1 cellular context compared by ENCODE assay signal in the genomic region with DNA sequence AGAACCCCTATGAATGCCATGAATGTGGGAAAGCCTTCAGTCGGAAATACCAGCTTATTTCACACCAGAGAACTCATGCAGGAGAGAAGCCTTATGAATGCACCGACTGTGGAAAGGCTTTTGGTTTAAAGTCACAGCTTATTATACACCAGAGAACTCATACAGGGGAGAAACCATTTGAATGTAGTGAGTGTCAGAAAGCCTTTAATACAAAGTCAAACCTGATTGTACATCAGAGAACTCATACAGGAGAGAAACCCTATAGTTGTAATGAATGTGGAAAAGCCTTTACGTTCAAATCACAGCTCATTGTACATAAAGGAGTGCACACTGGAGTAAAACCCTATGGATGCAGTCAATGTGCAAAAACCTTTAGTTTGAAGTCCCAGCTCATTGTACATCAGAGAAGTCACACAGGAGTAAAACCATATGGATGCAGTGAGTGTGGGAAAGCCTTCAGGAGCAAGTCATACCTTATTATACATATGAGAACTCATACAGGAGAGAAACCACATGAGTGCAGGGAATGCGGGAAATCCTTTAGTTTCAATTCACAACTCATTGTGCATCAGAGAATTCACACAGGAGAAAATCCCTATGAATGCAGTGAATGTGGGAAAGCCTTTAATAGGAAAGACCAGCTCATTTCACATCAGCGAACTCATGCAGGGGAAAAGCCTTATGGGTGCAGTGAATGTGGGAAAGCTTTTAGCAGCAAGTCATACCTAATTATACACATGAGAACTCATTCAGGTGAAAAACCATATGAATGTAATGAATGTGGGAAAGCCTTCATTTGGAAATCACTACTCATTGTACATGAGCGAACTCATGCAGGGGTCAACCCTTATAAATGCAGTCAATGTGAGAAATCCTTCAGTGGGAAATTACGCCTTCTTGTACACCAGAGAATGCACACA.
TF ChIP-seq lines count a peak whose summit lies in the region.

No MANE protein-coding gene starts in this region.

TF ChIP-seq in GM23338, 12 proteins besides CTCF, POLR2A, EP300 and RAD21 (continued from another document):
- TF ChIP-seq, protein P1, sequence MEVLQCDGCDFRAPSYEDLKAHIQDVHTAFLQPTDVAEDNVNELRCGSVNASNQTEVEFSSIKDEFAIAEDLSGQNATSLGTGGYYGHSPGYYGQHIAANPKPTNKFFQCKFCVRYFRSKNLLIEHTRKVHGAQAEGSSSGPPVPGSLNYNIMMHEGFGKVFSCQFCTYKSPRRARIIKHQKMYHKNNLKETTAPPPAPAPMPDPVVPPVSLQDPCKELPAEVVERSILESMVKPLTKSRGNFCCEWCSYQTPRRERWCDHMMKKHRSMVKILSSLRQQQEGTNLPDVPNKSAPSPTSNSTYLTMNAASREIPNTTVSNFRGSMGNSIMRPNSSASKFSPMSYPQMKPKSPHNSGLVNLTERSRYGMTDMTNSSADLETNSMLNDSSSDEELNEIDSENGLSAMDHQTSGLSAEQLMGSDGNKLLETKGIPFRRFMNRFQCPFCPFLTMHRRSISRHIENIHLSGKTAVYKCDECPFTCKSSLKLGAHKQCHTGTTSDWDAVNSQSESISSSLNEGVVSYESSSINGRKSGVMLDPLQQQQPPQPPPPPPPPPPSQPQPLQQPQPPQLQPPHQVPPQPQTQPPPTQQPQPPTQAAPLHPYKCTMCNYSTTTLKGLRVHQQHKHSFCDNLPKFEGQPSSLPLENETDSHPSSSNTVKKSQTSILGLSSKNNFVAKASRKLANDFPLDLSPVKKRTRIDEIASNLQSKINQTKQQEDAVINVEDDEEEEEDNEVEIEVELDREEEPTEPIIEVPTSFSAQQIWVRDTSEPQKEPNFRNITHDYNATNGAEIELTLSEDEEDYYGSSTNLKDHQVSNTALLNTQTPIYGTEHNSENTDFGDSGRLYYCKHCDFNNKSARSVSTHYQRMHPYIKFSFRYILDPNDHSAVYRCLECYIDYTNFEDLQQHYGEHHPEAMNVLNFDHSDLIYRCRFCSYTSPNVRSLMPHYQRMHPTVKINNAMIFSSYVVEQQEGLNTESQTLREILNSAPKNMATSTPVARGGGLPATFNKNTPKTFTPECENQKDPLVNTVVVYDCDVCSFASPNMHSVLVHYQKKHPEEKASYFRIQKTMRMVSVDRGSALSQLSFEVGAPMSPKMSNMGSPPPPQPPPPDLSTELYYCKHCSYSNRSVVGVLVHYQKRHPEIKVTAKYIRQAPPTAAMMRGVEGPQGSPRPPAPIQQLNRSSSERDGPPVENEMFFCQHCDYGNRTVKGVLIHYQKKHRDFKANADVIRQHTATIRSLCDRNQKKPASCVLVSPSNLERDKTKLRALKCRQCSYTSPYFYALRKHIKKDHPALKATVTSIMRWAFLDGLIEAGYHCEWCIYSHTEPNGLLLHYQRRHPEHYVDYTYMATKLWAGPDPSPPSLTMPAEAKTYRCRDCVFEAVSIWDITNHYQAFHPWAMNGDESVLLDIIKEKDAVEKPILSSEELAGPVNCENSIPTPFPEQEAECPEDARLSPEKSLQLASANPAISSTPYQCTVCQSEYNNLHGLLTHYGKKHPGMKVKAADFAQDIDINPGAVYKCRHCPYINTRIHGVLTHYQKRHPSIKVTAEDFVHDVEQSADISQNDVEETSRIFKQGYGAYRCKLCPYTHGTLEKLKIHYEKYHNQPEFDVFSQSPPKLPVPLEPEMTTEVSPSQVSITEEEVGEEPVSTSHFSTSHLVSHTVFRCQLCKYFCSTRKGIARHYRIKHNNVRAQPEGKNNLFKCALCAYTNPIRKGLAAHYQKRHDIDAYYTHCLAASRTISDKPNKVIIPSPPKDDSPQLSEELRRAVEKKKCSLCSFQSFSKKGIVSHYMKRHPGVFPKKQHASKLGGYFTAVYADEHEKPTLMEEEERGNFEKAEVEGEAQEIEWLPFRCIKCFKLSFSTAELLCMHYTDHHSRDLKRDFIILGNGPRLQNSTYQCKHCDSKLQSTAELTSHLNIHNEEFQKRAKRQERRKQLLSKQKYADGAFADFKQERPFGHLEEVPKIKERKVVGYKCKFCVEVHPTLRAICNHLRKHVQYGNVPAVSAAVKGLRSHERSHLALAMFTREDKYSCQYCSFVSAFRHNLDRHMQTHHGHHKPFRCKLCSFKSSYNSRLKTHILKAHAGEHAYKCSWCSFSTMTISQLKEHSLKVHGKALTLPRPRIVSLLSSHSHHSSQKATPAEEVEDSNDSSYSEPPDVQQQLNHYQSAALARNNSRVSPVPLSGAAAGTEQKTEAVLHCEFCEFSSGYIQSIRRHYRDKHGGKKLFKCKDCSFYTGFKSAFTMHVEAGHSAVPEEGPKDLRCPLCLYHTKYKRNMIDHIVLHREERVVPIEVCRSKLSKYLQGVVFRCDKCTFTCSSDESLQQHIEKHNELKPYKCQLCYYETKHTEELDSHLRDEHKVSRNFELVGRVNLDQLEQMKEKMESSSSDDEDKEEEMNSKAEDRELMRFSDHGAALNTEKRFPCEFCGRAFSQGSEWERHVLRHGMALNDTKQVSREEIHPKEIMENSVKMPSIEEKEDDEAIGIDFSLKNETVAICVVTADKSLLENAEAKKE (CRISPR knock-in tag; IDR thresholded peaks at IDR 0.05) = no peak
- no peak for TF ChIP-seq ZNF114 (CRISPR knock-in tag; IDR thresholded peaks at IDR 0.05)
- TF ChIP-seq POLR2AphosphoS5 (IDR thresholded peaks at IDR 0.05; ENCODE audit: low read depth) = no peak
- TF ChIP-seq CREB1 (CRISPR knock-in tag; IDR thresholded peaks at IDR 0.05; ENCODE audit: low read depth) = no peak
- TF ChIP-seq NANOG (IDR thresholded peaks at IDR 0.05; ENCODE audit: borderline replicate concordance) = no peak
